In genomic region chr5:57184322-57184721, GRCh38 we compare ENCODE assay signal across 17 cellular contexts. TPM values are rescaled to one million over a fixed set of nuclear protein-coding genes. Genes with fewer than 3 reads are reported as not detected.
DNase-seq lines count a peak whose midpoint lies in the region; ATAC-seq, FAIRE-seq and TF ChIP-seq lines count a peak whose summit lies in the region.
"Had no signal": no experiment of that assay in that cellular context is flagged by ENCODE, and none has a peak within 500 bp of the region (broad histone marks: within the 10 kb centered on the region; RNA-seq: fewer than 3 reads in every experiment).

No MANE protein-coding gene starts in this region.

- H2BK12ac ChIP-seq in H1 (ENCODE audit: low read depth, low read length): no peak overlapping the region

- H3K4me1 Mint-ChIP-seq in activated naive CD4-positive, alpha-beta T cell treated with anti-CD3 and anti-CD28 coated beads for 36 hours (ENCODE audit: low read depth): peaks cover 84% of the 10 kb centered on the region

- peak in 1 of 2 experiments; percentile 21; a peak in 1 of 3 replicates for TF ChIP-seq EP300 in H1 (IDR thresholded peaks at IDR 0.05; ENCODE audit: borderline replicate concordance in 1 of 2, low read depth in 2 of 2, low read length in 2 of 2)

- no TSS peak for BruUV-seq in PC-3 (replicated peaks; lab: Mats Ljungman, UMichigan)

- no peak overlapping the region for H2BK15ac ChIP-seq in H1 (ENCODE audit: low read length)

- H3K4me3 ChIP-seq in PC-3 (ENCODE audit: low read length): no peak overlapping the region
- no peak overlapping the region for H3K4me3 ChIP-seq in H1 (ENCODE audit: extremely low read depth in 1 of 4, insufficient read depth in 2 of 4, low read depth in 3 of 4, low read length in 4 of 4)
- H3K4me3 ChIP-seq: coronary artery had no signal

- H3K27ac ChIP-seq in PC-3 (ENCODE audit: low read length) (no peak overlapping the region), H1 (ENCODE audit: low read depth, low read length) (no peak overlapping the region)
- H3K27ac ChIP-seq: coronary artery had no signal

- peaks cover 43% of the 10 kb centered on the region for H4K20me1 ChIP-seq in PC-3 (ENCODE audit: low read length)
- peaks cover 30 to 46% of the 10 kb centered on the region in 2 experiments for H4K20me1 ChIP-seq in H1 (replicated peaks in 1 of 2; ENCODE audit: control insufficient read depth in 1 of 2, insufficient read depth in 2 of 2, low read length in 2 of 2)

- ATAC-seq in PC-3 (peak; percentile 66), GM21576 (IDR thresholded peaks at IDR 0.05; ENCODE audit: unreplicated experiment) (no peak), GM18870 (IDR thresholded peaks at IDR 0.05; ENCODE audit: unreplicated experiment) (no peak), GM18520 (IDR thresholded peaks at IDR 0.05; ENCODE audit: unreplicated experiment) (no peak)
- peak; percentile 56 for ATAC-seq in stimulated activated naive CD8-positive, alpha-beta T cell treated with anti-CD3 and anti-CD28 coated beads, Interleukin-15, Interleukin-2, amounts not matched to agents 100 U/mL and 50 U/mL, for 24 hours
- ATAC-seq: stimulated activated naive B cell treated with anti-CD40 and anti-IgM and Interleukin-4, amounts not matched to agents 10 μg/mL and 1 μg/mL and 100 μg/mL, for 72 hours had no signal

- no peaks in the 10 kb centered on the region for H3F3A ChIP-seq in PC-3 (ENCODE audit: low read length, unreplicated experiment)

- H3K27me3 ChIP-seq in PC-3 (ENCODE audit: low read length) (no peaks in the 10 kb centered on the region), H1 (replicated peaks in 1 of 4; ENCODE audit: control insufficient read depth in 3 of 4, extremely low read depth in 1 of 4, insufficient read depth in 3 of 4, low read length in 3 of 4) (no peaks in the 10 kb centered on the region)

- H3K79me2 ChIP-seq in PC-3 (ENCODE audit: low read length) (peaks cover 100% of the 10 kb centered on the region), H1 (ENCODE audit: control insufficient read depth in 1 of 2, insufficient read depth in 2 of 2, low read length in 2 of 2) (peaks cover 92 to 100% of the 10 kb centered on the region in 2 experiments)

- H4K91ac ChIP-seq in H1 (replicated peaks; ENCODE audit: insufficient read length, low read length): no peak overlapping the region

- peak; percentile 23 for DNase-seq in activated naive CD4-positive, alpha-beta T cell treated with anti-CD3 and anti-CD28 coated beads for 36 hours
- no peak for DNase-seq in activated naive CD4-positive, alpha-beta T cell treated with Interleukin-2 at 50 U/mL for 16 hours
- DNase-seq in PC-3: no peak
- DNase-seq in H1 (ENCODE audit: low read depth in 1 of 2, low spot score in 2 of 2): no peak
- DNase-seq in stimulated activated naive CD8-positive, alpha-beta T cell treated with anti-CD3 and anti-CD28 coated beads, Interleukin-15, Interleukin-2, amounts not matched to agents 100 U/mL and 50 U/mL, for 24 hours: no peak
- DNase-seq: activated CD4-positive, alpha-beta T cell treated with anti-CD3 and anti-CD28 coated beads, Interleukin-2, amount 50 U/mL, for 48 hours; GF-D8; NCI-H1694 treated with DMSO at 0.1 percent for 48 hours; NCI-H748 treated with DMSO at 0.1 percent for 48 hours; stimulated activated CD4-positive, alpha-beta T cell treated with anti-CD3 and anti-CD28 coated beads, Interleukin-4, amount 100 ng/mL, for 1 hour; stimulated activated naive B cell treated with anti-CD40 and anti-IgM and Interleukin-4, amounts not matched to agents 10 μg/mL and 1 μg/mL and 100 μg/mL, for 72 hours; SW 1271 had no signal

- H3K9ac ChIP-seq in PC-3 (ENCODE audit: low read length) (no peak overlapping the region), H1 (replicated peaks in 1 of 4; ENCODE audit: extremely low read depth in 1 of 4, low read depth in 3 of 4, low read length in 3 of 4) (no peak overlapping the region)

- no peak for FAIRE-seq in H1 (lab: Jason Lieb, UNC)

- no peak overlapping the region for H3K14ac ChIP-seq in H1 (ENCODE audit: insufficient read length)

- CTCF ChIA-PET in activated naive CD4-positive, alpha-beta T cell treated with anti-CD3 and anti-CD28 coated beads for 36 hours (lab: Charles Lee): interaction anchor here (0.7 kb wide), 1 partner anchor 36 kb away, joined by 3 read pairs; no protein-coding TSS in a partner anchor
- CTCF ChIA-PET in PC-3 (lab: Charles Lee) (no interaction called here), H1 (lab: Charles Lee; ENCODE audit: partially characterized antibody) (interaction anchor here (0.6 to 1.4 kb wide), 4 partner anchors 23 to 139 kb away, joined by 3 to 7 read pairs (median 4); no protein-coding TSS in a partner anchor)

- H3K18ac ChIP-seq in H1 (ENCODE audit: extremely low read depth, low read length): no peak overlapping the region

- H3K9me3 ChIP-seq in PC-3 (ENCODE audit: low read length) (no peaks in the 10 kb centered on the region), H1 (ENCODE audit: insufficient read depth in 2 of 2, low read depth in 1 of 2, low read length in 1 of 2) (no peaks in the 10 kb centered on the region)

- no peak overlapping the region for H3K56ac ChIP-seq in H1 (replicated peaks; ENCODE audit: insufficient read length, low read depth, low read length)

- H3K27ac Mint-ChIP-seq in activated naive CD4-positive, alpha-beta T cell treated with anti-CD3 and anti-CD28 coated beads for 36 hours: no peak overlapping the region
- H3K27ac Mint-ChIP-seq: stimulated activated naive B cell treated with anti-CD40 and anti-IgM and Interleukin-4, amounts not matched to agents 10 μg/mL and 1 μg/mL and 100 μg/mL, for 72 hours had no signal

- H2BK5ac ChIP-seq in H1 (ENCODE audit: low read depth, low read length): no peak overlapping the region

- POLR2A ChIA-PET in PC-3 (lab: Charles Lee; ENCODE audit: unreplicated experiment) (no interaction called here), H1 (lab: Charles Lee; ENCODE audit: partially characterized antibody) (interaction anchor here (0.9 to 3.1 kb wide), 2 partner anchors 11 to 267 kb away, joined by 3 to 17 read pairs; partner anchors contain the start of gene GPBP1)

- peak; percentile 50 to 55 for TF ChIP-seq RAD21 in H1 (IDR thresholded peaks at IDR 0.05 in 1 of 2, conservative IDR thresholded peaks at IDR 0.05 in 1 of 2; ENCODE audit: low read depth in 2 of 2, low read length in 2 of 2)

- H3K4me3 Mint-ChIP-seq in activated naive CD4-positive, alpha-beta T cell treated with anti-CD3 and anti-CD28 coated beads for 36 hours: no peak overlapping the region

- H3K36me3 Mint-ChIP-seq in activated naive CD4-positive, alpha-beta T cell treated with anti-CD3 and anti-CD28 coated beads for 36 hours (ENCODE audit: low read depth): peaks cover 46% of the 10 kb centered on the region

- H3K9me3 Mint-ChIP-seq in activated naive CD4-positive, alpha-beta T cell treated with anti-CD3 and anti-CD28 coated beads for 36 hours: peaks cover 1% of the 10 kb centered on the region
- H3K9me3 Mint-ChIP-seq: IgD-negative memory B cell; stimulated activated naive B cell treated with anti-CD40 and anti-IgM and Interleukin-4, amounts not matched to agents 10 μg/mL and 1 μg/mL and 100 μg/mL, for 72 hours had no signal

- no peaks in the 10 kb centered on the region for H3K9me2 ChIP-seq in PC-3 (replicated peaks; ENCODE audit: low read length)

- H3K4me2 ChIP-seq in PC-3 (ENCODE audit: low read length): no peak overlapping the region
- H3K4me2 ChIP-seq in H1 (ENCODE audit: insufficient read depth in 1 of 2, low read depth in 2 of 2, low read length in 2 of 2): peak overlapping the region in 1 of 2 experiments; percentile 12; a peak in 1 of 4 replicates

- H3K23ac ChIP-seq in H1 (ENCODE audit: insufficient read length): no peak overlapping the region

- peaks cover 5% of the 10 kb centered on the region; the same call in 1 of the 2 replicates for H3K4me1 ChIP-seq in PC-3 (ENCODE audit: insufficient read depth, low read length)
- peaks cover 0 to 14% (median 10%) of the 10 kb centered on the region in 4 experiments; a peak in 5 of 7 replicates for H3K4me1 ChIP-seq in H1 (replicated peaks in 1 of 4; ENCODE audit: control insufficient read depth in 3 of 4, insufficient read depth in 4 of 4, low read length in 3 of 4)

- no peaks in the 10 kb centered on the region for H3K23me2 ChIP-seq in H1 (ENCODE audit: low read depth, low read length)

- no peaks in the 10 kb centered on the region; the same call in 1 of the 2 replicates for H3K79me1 ChIP-seq in H1 (ENCODE audit: low read depth, low read length)

- no peak overlapping the region for H2AK5ac ChIP-seq in H1 (ENCODE audit: low read depth, low read length)

- 81% methylated on average over 2 of the region's 2 CpGs; no CpG with 5 or more reads in 1 of the 2 experiments for WGBS in H1 (ENCODE audit: extremely low coverage in 1 of 2, insufficient coverage in 1 of 2, insufficient read length in 1 of 2, insufficient replicate concordance in 2 of 2, low coverage in 1 of 2, low lambda C conversion rate in 2 of 2, missing lambda C conversion rate in 1 of 2), 2 experiments

- no peak overlapping the region for H2BK120ac ChIP-seq in H1 (replicated peaks; ENCODE audit: low read depth, low read length)

- H3K4ac ChIP-seq in H1 (replicated peaks; ENCODE audit: insufficient read length, low read depth, low read length): no peak overlapping the region

- intact Hi-C loops in activated naive CD4-positive, alpha-beta T cell treated with anti-CD3 and anti-CD28 coated beads for 36 hours (cut with micrococcal nuclease): no loop called here
- intact Hi-C loops in PC-3 (cut with micrococcal nuclease): no loop called here

- H4K8ac ChIP-seq in H1 (ENCODE audit: extremely low read depth, insufficient read depth, low read length): no peak overlapping the region

- no peak overlapping the region for H2BK20ac ChIP-seq in H1 (ENCODE audit: low read length)

- H3K27me3 Mint-ChIP-seq in activated naive CD4-positive, alpha-beta T cell treated with anti-CD3 and anti-CD28 coated beads for 36 hours (ENCODE audit: low read depth): no peaks in the 10 kb centered on the region
- H3K27me3 Mint-ChIP-seq: IgD-negative memory B cell; stimulated activated naive B cell treated with anti-CD40 and anti-IgM and Interleukin-4, amounts not matched to agents 10 μg/mL and 1 μg/mL and 100 μg/mL, for 72 hours had no signal

- TF ChIP-seq CTCF in PC-3 (conservative IDR thresholded peaks at IDR 0.05; ENCODE audit: low read depth, low read length): peak; percentile 25
- peak; percentile 21 to 40 (median 24); a peak in 3 of 4 replicates for TF ChIP-seq CTCF in H1 (IDR thresholded peaks at IDR 0.05; ENCODE audit: control extremely low read depth in 1 of 3, insufficient read depth in 1 of 3, low read depth in 1 of 3, low read length in 3 of 3)

- no peak overlapping the region for H2AFZ ChIP-seq in PC-3 (ENCODE audit: low read length)
- H2AFZ ChIP-seq in H1 (ENCODE audit: low read length): no peak overlapping the region

- TF ChIP-seq POLR2A in H1 (IDR thresholded peaks at IDR 0.05; ENCODE audit: control extremely low read depth in 1 of 2, low read depth in 2 of 2, low read length in 2 of 2): no peak

- H3K36me3 ChIP-seq in PC-3 (ENCODE audit: low read depth, low read length) (no peaks in the 10 kb centered on the region; the same call in none of the 2 replicates), H1 (ENCODE audit: control insufficient read depth in 2 of 4, insufficient read depth in 4 of 4, low read length in 3 of 4) (peaks cover 0 to 8% (median 0%) of the 10 kb centered on the region in 4 experiments; a peak in 2 of 8 replicates)

- H4K5ac ChIP-seq in H1 (ENCODE audit: insufficient read length, low read depth, low read length): no peak overlapping the region

RNA-seq across cellular contexts. Expression of gene GPBP1, which starts 10.5 kb away (rescaled TPM):
- 10 to 100 TPM; 91.5 to 91.9 TPM for total RNA-seq in activated naive CD4-positive, alpha-beta T cell treated with anti-CD3 and anti-CD28 coated beads for 36 hours
- total RNA-seq in PC-3 (2014; rRNA removed): 29.5 and 31.8 TPM in 2 replicates
- total RNA-seq in H1 (2021; fragmentation: NEBNext Ultra II Directional; extraction: Animal tissue kit (Norgen Biotek cat#: 25700)): 104 and 108 TPM in 2 replicates
- polyA plus RNA-seq in H1 (2011; rRNA removed): 12.5 and 29.2 TPM in 2 replicates
- 54.6 TPM for polyA plus RNA-seq in H1 (2011; cell fraction: cytosol; rRNA removed)
- polyA plus RNA-seq in H1 (2011; cell fraction: nucleus; rRNA removed): 14.3 TPM
- polyA plus RNA-seq in H1 (2012, experiment 1 of 2): 56.5 to 96.5 TPM (median 60.7 TPM) in 4 replicates
- polyA plus RNA-seq in H1 (2012, experiment 2 of 2): 4.8 TPM
- polyA plus RNA-seq in H1 (2013, experiment 1 of 2): 77.9 TPM
- 72.0 TPM for polyA plus RNA-seq in H1 (2013, experiment 2 of 2)
- 30.6 and 31.8 TPM in 2 replicates for polyA minus RNA-seq in H1 (2011; rRNA and poly(A)+ RNA removed)
- 41.2 TPM for polyA minus RNA-seq in H1 (2011; cell fraction: cytosol; rRNA and poly(A)+ RNA removed)
- polyA minus RNA-seq in H1 (2011; cell fraction: nucleus; rRNA and poly(A)+ RNA removed): 60.3 TPM

Comparison
In these comparisons a context has a peak if more than half of its experiments do, and no peak if none do; other contexts are left out.
1. ATAC-seq: peak in PC-3 (single experiment) and stimulated activated naive CD8-positive, alpha-beta T cell treated with anti-CD3 and anti-CD28 coated beads, Interleukin-15, Interleukin-2, amounts not matched to agents 100 U/mL and 50 U/mL, for 24 hours (single experiment); none in GM21576 (single experiment), GM18870 (single experiment) and GM18520 (single experiment).